ENCODE assay signal across 24 cellular contexts in genomic region chr6:11282245-11282644, GRCh38. TPM values are rescaled to one million over a fixed set of nuclear protein-coding genes. Genes with fewer than 3 reads are reported as not detected.
DNase-seq lines count a peak whose midpoint lies in the region; ATAC-seq, FAIRE-seq and TF ChIP-seq lines count a peak whose summit lies in the region.
"Had no signal": no experiment of that assay in that cellular context is flagged by ENCODE, and none has a peak within 500 bp of the region (broad histone marks: within the 10 kb centered on the region; RNA-seq: fewer than 3 reads in every experiment).

No MANE protein-coding gene starts in this region.

- no peak for TF ChIP-seq POLR2A in GM12878 (IDR thresholded peaks at IDR 0.05; ENCODE audit: low read depth, low read length)
- no peak for TF ChIP-seq POLR2A in transverse colon (IDR thresholded peaks at IDR 0.05)

- POLR2A ChIA-PET in GM12878 (lab: Charles Lee): interaction anchor here (0.6 to 0.7 kb wide), 2 partner anchors 13 to 174 kb away, joined by 3 read pairs; no protein-coding TSS in a partner anchor

- TSS peak; percentile 8 for BruUV-seq in GM12878 (replicated peaks; lab: Mats Ljungman, UMichigan)

- RAD21 ChIA-PET in GM12878 (lab: Charles Lee; ENCODE audit: unreplicated experiment): no interaction called here

- CTCF ChIA-PET in GM12878 (lab: Yijun Ruan, JAX): no interaction called here

- SMC1A ChIA-PET in GM12878 (lab: Charles Lee; ENCODE audit: uncharacterized antibody, unreplicated experiment): interaction anchor here (0.9 to 1.4 kb wide), 2 partner anchors 10 to 65 kb away, joined by 3 to 6 read pairs; no protein-coding TSS in a partner anchor

- in situ Hi-C loops in GM12878 (cut with MboI) (no loop called here), transverse colon (cut with MboI; ENCODE audit: low pct_ligation_motif_present in 1 of 4, low pct_unique_long_range_greater_than_20kb in 1 of 4, low sequenced_read_pairs in 3 of 4) (no loop called here)

- H3K4me1 ChIP-seq in GM12878 (ENCODE audit: control insufficient read depth, insufficient read depth, low read length) (peaks cover 22% of the 10 kb centered on the region), transverse colon (peaks cover 0 to 50% (median 23%) of the 10 kb centered on the region in 4 donors)

- no peak overlapping the region for H3K4me2 ChIP-seq in GM12878 (ENCODE audit: control insufficient read depth, insufficient read depth)

- TF ChIP-seq CTCF in GM12878 (IDR thresholded peaks at IDR 0.05 in 2 of 3, conservative IDR thresholded peaks at IDR 0.05 in 1 of 3; ENCODE audit: control insufficient read depth in 2 of 3, extremely low read depth in 1 of 3, insufficient read depth in 1 of 3, low read depth in 3 of 3, low read length in 3 of 3): no peak
- TF ChIP-seq CTCF in transverse colon (IDR thresholded peaks at IDR 0.05): no peak

- H2AFZ ChIP-seq in GM12878 (ENCODE audit: control insufficient read depth, low read depth, low read length): no peak overlapping the region

- H4K20me1 ChIP-seq in GM12878 (ENCODE audit: control insufficient read depth, insufficient read depth): no peaks in the 10 kb centered on the region

- no peak for FAIRE-seq in GM12878 (lab: Jason Lieb, UNC)
- FAIRE-seq: H1 had no signal

- no peak for TF ChIP-seq RAD21 in GM12878 (IDR thresholded peaks at IDR 0.05; ENCODE audit: insufficient read depth, low read depth, low read length)

- peaks cover 4 to 8% of the 10 kb centered on the region in 2 experiments for H3K36me3 ChIP-seq in GM12878 (ENCODE audit: control insufficient read depth in 2 of 2, insufficient read depth in 2 of 2, low read length in 1 of 2)
- no peaks in the 10 kb centered on the region for H3K36me3 ChIP-seq in transverse colon
- H3K36me3 ChIP-seq: Peyer's patch had no signal

- no peak for ATAC-seq in GM12878
- ATAC-seq: HCT116 had no signal

- 97% methylated on average over 2 of the region's 2 CpGs for WGBS in GM12878 (ENCODE audit: insufficient coverage, insufficient replicate concordance, low lambda C conversion rate, missing lambda C conversion rate)
- WGBS in transverse colon (ENCODE audit: low coverage in 1 of 2), 2 donors: 98 to 100% methylated on average over 2 of the region's 2 CpGs

- TF ChIP-seq EP300 in GM12878 (IDR thresholded peaks at IDR 0.05; ENCODE audit: borderline replicate concordance in 1 of 2, control insufficient read depth in 1 of 2, low read depth in 2 of 2, low read length in 2 of 2) (no peak), transverse colon (IDR thresholded peaks at IDR 0.05; ENCODE audit: low read depth) (no peak)

- H3K9me3 ChIP-seq in GM12878 (replicated peaks; ENCODE audit: control insufficient read depth, insufficient read depth, low read length) (peaks cover 2% of the 10 kb centered on the region; the same call in 2 of the 3 replicates), transverse colon (peaks cover 0 to 5% of the 10 kb centered on the region in 2 donors)
- H3K9me3 ChIP-seq: Peyer's patch had no signal

- H3K4me3 ChIP-seq in GM12878 (no peak overlapping the region), transverse colon (no peak overlapping the region)
- H3K4me3 ChIP-seq: Peyer's patch had no signal

- H3K27ac ChIP-seq in GM12878 (ENCODE audit: control insufficient read depth, insufficient read depth) (no peak overlapping the region), transverse colon (peak overlapping the region; percentile 42 to 78 (median 70))
- H3K27ac ChIP-seq: Peyer's patch had no signal

- H3K27me3 ChIP-seq in GM12878 (replicated peaks in 1 of 2; ENCODE audit: control insufficient read depth in 2 of 2, insufficient read depth in 2 of 2, low read length in 1 of 2) (no peaks in the 10 kb centered on the region), transverse colon (no peaks in the 10 kb centered on the region)
- H3K27me3 ChIP-seq: Peyer's patch had no signal

- DNase-seq in HT1080 (ENCODE audit: low read depth): peak; percentile 7
- peak; percentile 17 to 39 for DNase-seq in Kasumi-1 (lab: John Stamatoyannopoulos, UW)
- no peak for DNase-seq in GM12878 (ENCODE audit: low read depth, low spot score)
- DNase-seq in transverse colon: no peak
- DNase-seq in iPS-NIHi7 (ENCODE audit: extremely low spot score): no peak
- DNase-seq in islet precursor cell: no peak
- DNase-seq in superior temporal gyrus (ENCODE audit: extremely low spot score): no peak
- DNase-seq: C1 segment of cervical spinal cord; CD4-positive, alpha-beta memory T cell; COR-L47; DMS53; KG1; MM.1S; NCI-H1105; NCI-H146; NCI-H1930; NCI-H2107; NCI-H446 treated with DMSO at 0.1 percent for 48 hours; NCI-H526; NCI-H82; Peyer's patch; SHP77 treated with DMSO at 0.1 percent for 48 hours had no signal

- no peaks in the 10 kb centered on the region; the same call in 1 of the 2 replicates for H3K79me2 ChIP-seq in GM12878 (ENCODE audit: control insufficient read depth, insufficient read depth, low read length)

- intact Hi-C loops in GM12878 (cut with micrococcal nuclease; ENCODE audit: unreplicated experiment) (no loop called here), transverse colon (cut with DNase I; ENCODE audit: low total_unique reads) (no loop called here)

- H3K9ac ChIP-seq in GM12878 (ENCODE audit: control insufficient read depth, insufficient read depth, low read length): no peak overlapping the region

TF ChIP-seq in GM12878, 131 proteins besides CTCF, POLR2A, EP300 and RAD21:
- TF ChIP-seq RUNX3 (IDR thresholded peaks at IDR 0.05; ENCODE audit: low read length) (peak; percentile 16; the same call in 1 of the 2 replicates), MYB (IDR thresholded peaks at IDR 0.05; ENCODE audit: borderline replicate concordance, low read depth, low read length) (no peak)

RNA-seq across cellular contexts. Expression of gene NEDD9, which starts 49.8 kb away (rescaled TPM):
- 0.33 and 0.39 TPM in 2 replicates for total RNA-seq in HT1080 (2014; rRNA removed; shearing (Covaris generic))
- polyA plus RNA-seq in HT1080 (2015; cell fraction: cytosol; rRNA removed): 0.77 and 0.90 TPM in 2 replicates
- 0.94 and 2.1 TPM in 2 replicates for polyA plus RNA-seq in HT1080 (2015; cell fraction: nucleus; rRNA removed)
- 359 and 392 TPM in 2 replicates for total RNA-seq in GM12878 (2013; cell fraction: nucleolus; rRNA removed)
- total RNA-seq in GM12878 (2014; rRNA removed) (16.9 and 21.3 TPM in 2 replicates), GM12878 (2014; rRNA removed; fragmentation: Illumina TruSeq; extraction: Trizol) (18.4 and 20.1 TPM in 2 replicates), GM12878 (2021) (15.2 and 17.5 TPM in 2 replicates), transverse colon (10 to 100 TPM; 34.6 to 82.7 (median 72.3) TPM)
- 21.4 TPM for polyA plus RNA-seq in GM12878 (2011; ENCODE audit: low read depth)
- polyA plus RNA-seq in GM12878 (2011; rRNA removed) (82.7 and 92.6 TPM in 2 replicates), GM12878 (2014; fragmentation: Illumina TruSeq; extraction: Trizol) (14.0 and 14.2 TPM in 2 replicates), GM12878 (2014; fragmentation: Nextera tagmentation; extraction: Ambion mirVana) (1 to 10 TPM; 4.9 to 6.3 TPM), GM12878 (2014; rRNA removed) (13.0 and 15.3 TPM in 2 replicates), GM12878 (2016; fragmentation: Nextera tagmentation; extraction: Ambion mirVana) (10 to 100 TPM in 1 of 2 experiments, 1 to 10 TPM in 1; 9.7 to 12.1 TPM)
- polyA plus RNA-seq in GM12878 (2011; cell fraction: cytosol; rRNA removed): 78.6 and 84.6 TPM in 2 replicates
- polyA plus RNA-seq in GM12878 (2011; cell fraction: nucleus; rRNA removed): 78.6 and 79.5 TPM in 2 replicates
- polyA plus RNA-seq in GM12878 (2012): 29.0 and 31.7 TPM in 2 replicates
- 260 and 266 TPM in 2 replicates for polyA minus RNA-seq in GM12878 (2011; rRNA and poly(A)+ RNA removed)
- 53.4 and 63.7 TPM in 2 replicates for polyA minus RNA-seq in GM12878 (2011; cell fraction: cytosol; rRNA and poly(A)+ RNA removed)
- 204 and 326 TPM in 2 replicates for polyA minus RNA-seq in GM12878 (2011; cell fraction: nucleus; rRNA and poly(A)+ RNA removed)

Comparison
In these comparisons a context has a peak if more than half of its experiments do, and no peak if none do; other contexts are left out.
1. DNase-seq: peak in HT1080 (single experiment) and Kasumi-1 (2 of 2); none in GM12878 (single experiment), transverse colon (single experiment), iPS-NIHi7 (single experiment), islet precursor cell (single experiment) and superior temporal gyrus (single experiment).
2. RNA of gene NEDD9, which starts 49.8 kb away (total RNA-seq): 34.6 to 82.7 TPM in transverse colon and 15.2 to 392 TPM in GM12878; 0.33 to 0.39 TPM in HT1080; every median in the first group is over 10 times any median in the second.